In genomic region chr15:88654430-88655102, GRCh38 we compare ENCODE assay signal across 23 cellular contexts. TPM values are rescaled to one million over a fixed set of nuclear protein-coding genes. Genes with fewer than 3 reads are reported as not detected.
DNase-seq lines count a peak whose midpoint lies in the region; ATAC-seq, FAIRE-seq and TF ChIP-seq lines count a peak whose summit lies in the region.
"Had no signal": no experiment of that assay in that cellular context is flagged by ENCODE, and none has a peak within 500 bp of the region (broad histone marks: within the 10 kb centered on the region; RNA-seq: fewer than 3 reads in every experiment).

No MANE protein-coding gene starts in this region.

- no peak for ATAC-seq in CD4-positive, alpha-beta T cell (ENCODE audit: poor library complexity)
- ATAC-seq in HG03520 (IDR thresholded peaks at IDR 0.05; ENCODE audit: unreplicated experiment) = no peak
- ATAC-seq in GM21723 (IDR thresholded peaks at IDR 0.05; ENCODE audit: unreplicated experiment) = no peak
- ATAC-seq: pancreas, PC-3, WTC11 had no signal

- peak overlapping the region; percentile 93 for H3K27ac Mint-ChIP-seq in CD4-positive, alpha-beta T cell
- H3K27ac Mint-ChIP-seq in osteocyte (ENCODE audit: unreplicated experiment) = no peak overlapping the region
- H3K27ac Mint-ChIP-seq: T-helper 2 cell treated with Interferon-gamma antibody and Interleukin-4, amounts not matched to agents 5 μg/mL and 100 μg/mL, for 36 hours; WTC11 had no signal

- H3F3A ChIP-seq in DOHH2 (ENCODE audit: control insufficient read depth, insufficient read depth) = peaks cover 27% of the 10 kb centered on the region

- no peaks in the 10 kb centered on the region for H3K9me2 ChIP-seq in DOHH2 (replicated peaks; ENCODE audit: control insufficient read depth, low read length)

- peaks cover 76% of the 10 kb centered on the region for H3K4me1 ChIP-seq in DOHH2 (ENCODE audit: control insufficient read depth, low read length)
- H3K4me1 ChIP-seq: pancreas had no signal

- H3K27me3 ChIP-seq in CD4-positive, alpha-beta T cell (ENCODE audit: control insufficient read depth, insufficient read depth, low read length) = no peaks in the 10 kb centered on the region
- H3K27me3 ChIP-seq in DOHH2 (ENCODE audit: control insufficient read depth, low read length) (no peaks in the 10 kb centered on the region), bronchial epithelial cell (ENCODE audit: control insufficient read depth, insufficient read depth, low read length) (no peaks in the 10 kb centered on the region)
- H3K27me3 ChIP-seq: pancreas, SJSA1 had no signal

- intact Hi-C loops in CD4-positive, alpha-beta T cell (cut with DNase I, micrococcal nuclease) = no loop called here

- no peaks in the 10 kb centered on the region for H3K9me3 Mint-ChIP-seq in CD4-positive, alpha-beta T cell
- no peaks in the 10 kb centered on the region for H3K9me3 Mint-ChIP-seq in osteocyte (ENCODE audit: unreplicated experiment)
- H3K9me3 Mint-ChIP-seq: T-helper 2 cell treated with Interferon-gamma antibody and Interleukin-4, amounts not matched to agents 5 μg/mL and 100 μg/mL, for 36 hours; WTC11 had no signal

- no peaks in the 10 kb centered on the region for H3K9me3 ChIP-seq in CD4-positive, alpha-beta T cell (ENCODE audit: control insufficient read depth, low read length)
- H3K9me3 ChIP-seq in DOHH2 (ENCODE audit: control insufficient read depth, insufficient read depth, low read length) = no peaks in the 10 kb centered on the region
- H3K9me3 ChIP-seq: pancreas, SJSA1 had no signal

- H3K36me3 ChIP-seq in DOHH2 (ENCODE audit: control insufficient read depth, low read length) = peaks cover 48% of the 10 kb centered on the region
- no peaks in the 10 kb centered on the region for H3K36me3 ChIP-seq in bronchial epithelial cell (ENCODE audit: control insufficient read depth, insufficient read depth, low read length)
- H3K36me3 ChIP-seq: pancreas, SJSA1 had no signal

- H3K27me3 Mint-ChIP-seq in CD4-positive, alpha-beta T cell = no peaks in the 10 kb centered on the region
- no peaks in the 10 kb centered on the region for H3K27me3 Mint-ChIP-seq in osteocyte (ENCODE audit: unreplicated experiment)

- H3K4me3 ChIP-seq in DOHH2 (ENCODE audit: low read length) = no peak overlapping the region
- H3K4me3 ChIP-seq in bronchial epithelial cell (ENCODE audit: low read depth, low read length) = no peak overlapping the region
- H3K4me3 ChIP-seq: pancreas, SJSA1 had no signal

- CTCF ChIA-PET in CD4-positive, alpha-beta T cell (lab: Charles Lee) = interaction anchor here (1.0 to 3.6 kb wide), 3 partner anchors 16 to 250 kb away, joined by 3 to 18 read pairs (median 4); partner anchors contain the start of gene ISG20

- H3K4me3 Mint-ChIP-seq in CD4-positive, alpha-beta T cell = peak overlapping the region; percentile 54
- no peak overlapping the region for H3K4me3 Mint-ChIP-seq in osteocyte (ENCODE audit: unreplicated experiment)
- H3K4me3 Mint-ChIP-seq: T-helper 2 cell treated with Interferon-gamma antibody and Interleukin-4, amounts not matched to agents 5 μg/mL and 100 μg/mL, for 36 hours; WTC11 had no signal

- H3K27ac ChIP-seq in CD4-positive, alpha-beta T cell (ENCODE audit: low read depth, low read length) = peak overlapping the region; percentile 21
- H3K27ac ChIP-seq in DOHH2 (ENCODE audit: low read depth, low read length) = peak overlapping the region; percentile 65; the same call in 1 of the 2 replicates
- H3K27ac ChIP-seq: pancreas, SJSA1 had no signal

- peaks cover 8% of the 10 kb centered on the region for H3K79me2 ChIP-seq in DOHH2 (ENCODE audit: control insufficient read depth, low read length)

- H4K20me1 ChIP-seq in DOHH2 (ENCODE audit: control insufficient read depth, insufficient read depth, low read depth, low read length) = no peaks in the 10 kb centered on the region

- peaks cover 84% of the 10 kb centered on the region for H3K4me1 Mint-ChIP-seq in CD4-positive, alpha-beta T cell (ENCODE audit: low read depth)
- H3K4me1 Mint-ChIP-seq in osteocyte (ENCODE audit: unreplicated experiment) = peaks cover 24% of the 10 kb centered on the region

- no peak overlapping the region for H3K4me2 ChIP-seq in DOHH2 (ENCODE audit: low read length)

- POLR2A ChIA-PET in CD4-positive, alpha-beta T cell (lab: Charles Lee) = interaction anchor here (1.8 to 6.4 kb wide), 4 partner anchors 9 to 33 kb away, joined by 8 to 83 read pairs (median 26); partner anchors contain the start of gene AEN

- H3K36me3 Mint-ChIP-seq in CD4-positive, alpha-beta T cell (ENCODE audit: low read depth) = peaks cover 38% of the 10 kb centered on the region
- no peaks in the 10 kb centered on the region for H3K36me3 Mint-ChIP-seq in osteocyte (ENCODE audit: unreplicated experiment)
- H3K36me3 Mint-ChIP-seq: WTC11 had no signal

- no peak for DNase-seq in CD4-positive, alpha-beta T cell
- no peak for DNase-seq in bronchial epithelial cell (ENCODE audit: low read depth)
- peak; percentile 79 for DNase-seq in osteocyte (ENCODE audit: extremely low spot score, unreplicated experiment)
- no peak for DNase-seq in stimulated activated CD4-positive, alpha-beta T cell treated with anti-CD3 and anti-CD28 coated beads, Interleukin-15, amount 100 ng/mL, for 24 hours
- no peak for DNase-seq in stimulated activated CD4-positive, alpha-beta T cell treated with anti-CD3 and anti-CD28 coated beads, Interleukin-1b, Interleukin-23, amount 100 ng/mL, for 48 hours
- DNase-seq: caudate nucleus, COR-L47, DND-41, HCEC 1CT, hippocampal formation, Kasumi-1, NCI-H1092, NCI-H2029 treated with DMSO at 0.1 percent for 48 hours, pancreas, PC-3 had no signal

- peak; percentile 72 for FAIRE-seq in bronchial epithelial cell (lab: Jason Lieb, UNC)
- FAIRE-seq: frontal cortex, keratinocyte, pancreas had no signal

- no peak for TF ChIP-seq CTCF in CD4-positive, alpha-beta T cell (IDR thresholded peaks at IDR 0.05)
- TF ChIP-seq CTCF in DOHH2 (IDR thresholded peaks at IDR 0.05; ENCODE audit: low read depth, low read length, poor library complexity, severe bottlenecking) (no peak), bronchial epithelial cell (IDR thresholded peaks at IDR 0.05; ENCODE audit: insufficient read depth, low read length, severe bottlenecking) (no peak), osteocyte (IDR thresholded peaks at IDR 0.05) (no peak)

RNA-seq across cellular contexts. Expression of gene ISG20, which starts 15.8 kb away (rescaled TPM):
- 100 to 1,000 TPM; 152 to 157 TPM for total RNA-seq in CD4-positive, alpha-beta T cell
- total RNA-seq in bronchial epithelial cell = 18.4 and 99.9 TPM in 2 replicates
- 8.4 and 10.2 TPM in 2 replicates for total RNA-seq in osteocyte
- total RNA-seq: frontal cortex had no signal

RNA-seq across cellular contexts. Expression of gene AEN, which starts 33.4 kb away (rescaled TPM):
- total RNA-seq in CD4-positive, alpha-beta T cell = 10 to 100 TPM; 40.7 to 43.7 TPM
- total RNA-seq in bronchial epithelial cell = 31.7 and 48.4 TPM in 2 replicates
- 25.1 and 26.8 TPM in 2 replicates for total RNA-seq in osteocyte
